Comparison of ENCODE assay signal across 11 cellular contexts in the genomic region with DNA sequence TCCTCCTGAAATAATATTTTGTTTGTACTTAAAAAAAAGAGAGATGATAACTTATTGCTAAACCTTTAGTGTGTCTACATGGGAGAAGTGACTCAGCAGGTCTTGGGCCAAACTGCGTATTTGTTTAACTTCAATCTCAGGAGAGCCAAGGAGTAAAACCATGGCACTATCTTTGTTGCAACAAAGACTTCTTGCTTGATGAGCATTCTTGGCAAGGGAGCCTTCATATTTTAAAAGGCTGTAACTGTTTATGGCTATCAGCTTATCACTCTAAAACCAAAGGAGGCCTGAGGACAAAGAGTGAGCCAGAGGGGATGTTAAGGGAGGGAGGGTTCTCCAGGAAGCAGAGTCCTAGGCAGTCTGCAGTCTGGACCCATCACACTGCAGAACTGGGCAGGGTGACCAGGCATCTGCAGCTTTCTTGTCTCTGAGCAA.
DNase-seq lines count a peak whose midpoint lies in the region; ATAC-seq and TF ChIP-seq lines count a peak whose summit lies in the region.
"Had no signal": no experiment of that assay in that cellular context is flagged by ENCODE, and none has a peak within 500 bp of the region (broad histone marks: within the 10 kb centered on the region; RNA-seq: fewer than 3 reads in every experiment).

No MANE protein-coding gene starts in this region.

- ATAC-seq in HG03439 (IDR thresholded peaks at IDR 0.05; ENCODE audit: unreplicated experiment) = no peak
- no peak for ATAC-seq in mucosa of descending colon
- no peak for ATAC-seq in GM19023 (IDR thresholded peaks at IDR 0.05; ENCODE audit: unreplicated experiment)
- no peak for ATAC-seq in HG02798 (IDR thresholded peaks at IDR 0.05; ENCODE audit: poor library complexity, unreplicated experiment)
- ATAC-seq: stimulated activated memory B cell treated with anti-CD40 and anti-IgM and Interleukin-4, amounts not matched to agents 10 μg/mL and 1 μg/mL and 100 μg/mL, for 72 hours had no signal

- POLR2A ChIA-PET in RWPE1 (lab: Yijun Ruan, JAX; ENCODE audit: low non-redundant PET) = no interaction called here

- no peaks in the 10 kb centered on the region for H3K9me3 ChIP-seq in fibroblast of lung (ENCODE audit: control insufficient read depth, insufficient read depth, low read depth, low read length)
- H3K9me3 ChIP-seq in mucosa of descending colon = no peaks in the 10 kb centered on the region

- DNase-seq in EH (ENCODE audit: low read depth) (peak; percentile 95), RWPE1 (ENCODE audit: low spot score) (no peak), fibroblast of lung (ENCODE audit: low read depth in 2 of 2) (peak; percentile 91 to 99), posterior vena cava (ENCODE audit: low spot score) (peak; percentile 77), mucosa of descending colon (no peak)
- DNase-seq: islet precursor cell, NCI-H1105 had no signal

- CTCF ChIA-PET in RWPE1 (lab: Yijun Ruan, JAX) = no interaction called here

- no peaks in the 10 kb centered on the region for H4K20me1 ChIP-seq in fibroblast of lung (ENCODE audit: control insufficient read depth, extremely low read depth, insufficient read depth, low read length)

- no peak overlapping the region for H3K4me3 ChIP-seq in fibroblast of lung (replicated peaks in 1 of 4; ENCODE audit: control extremely low read depth in 1 of 4, insufficient read depth in 1 of 4, low read depth in 3 of 4, low read length in 4 of 4)
- no peak overlapping the region for H3K4me3 ChIP-seq in mucosa of descending colon

- no peak overlapping the region for H3K9ac ChIP-seq in fibroblast of lung (ENCODE audit: insufficient read depth, low read length)

- no peak overlapping the region for H2AFZ ChIP-seq in fibroblast of lung (ENCODE audit: low read length)

- H3K79me2 ChIP-seq in fibroblast of lung (ENCODE audit: control insufficient read depth, insufficient read depth, low read length) = no peaks in the 10 kb centered on the region

- no peaks in the 10 kb centered on the region for H3K36me3 ChIP-seq in fibroblast of lung (ENCODE audit: control insufficient read depth, insufficient read depth, low read length)
- no peaks in the 10 kb centered on the region for H3K36me3 ChIP-seq in mucosa of descending colon (ENCODE audit: low read depth)

- H3K4me2 ChIP-seq in fibroblast of lung (ENCODE audit: extremely low read depth, insufficient read depth, low read length) = peak overlapping the region; percentile 21

- intact Hi-C loops in posterior vena cava (cut with DNase I) = loop anchor here in 1 of 2 donors (5.0 kb wide), 1 partner anchor 87 kb away; no protein-coding TSS in a partner anchor
- intact Hi-C loops in mucosa of descending colon (cut with DNase I, micrococcal nuclease) = no loop called here

- TF ChIP-seq CTCF in RWPE1 (conservative IDR thresholded peaks at IDR 0.05; ENCODE audit: low read depth) (no peak), fibroblast of lung (conservative IDR thresholded peaks at IDR 0.05 in 1 of 2, IDR thresholded peaks at IDR 0.05 in 1 of 2; ENCODE audit: low read depth in 1 of 2, low read length in 2 of 2) (no peak), mucosa of descending colon (IDR thresholded peaks at IDR 0.05) (no peak)

- no peaks in the 10 kb centered on the region for H3K27me3 ChIP-seq in fibroblast of lung (ENCODE audit: control insufficient read depth, insufficient read depth, low read length)

- H3K4me1 ChIP-seq in fibroblast of lung (ENCODE audit: control insufficient read depth, extremely low read depth, insufficient read depth, low read length) (peaks cover 29% of the 10 kb centered on the region), mucosa of descending colon (ENCODE audit: low read depth) (no peaks in the 10 kb centered on the region)

- peak overlapping the region; percentile 47 for H3K27ac ChIP-seq in RWPE1
- peak overlapping the region; percentile 65 for H3K27ac ChIP-seq in fibroblast of lung (ENCODE audit: insufficient read depth, low read length)

Comparison
In these comparisons a context has a peak if more than half of its experiments do, and no peak if none do; other contexts are left out.
1. DNase-seq: peak in EH (single experiment), fibroblast of lung (2 of 2) and posterior vena cava (single experiment); none in RWPE1 (single experiment) and mucosa of descending colon (0 of 3).